ENCODE assay signal across 2 cellular contexts in the genomic region with DNA sequence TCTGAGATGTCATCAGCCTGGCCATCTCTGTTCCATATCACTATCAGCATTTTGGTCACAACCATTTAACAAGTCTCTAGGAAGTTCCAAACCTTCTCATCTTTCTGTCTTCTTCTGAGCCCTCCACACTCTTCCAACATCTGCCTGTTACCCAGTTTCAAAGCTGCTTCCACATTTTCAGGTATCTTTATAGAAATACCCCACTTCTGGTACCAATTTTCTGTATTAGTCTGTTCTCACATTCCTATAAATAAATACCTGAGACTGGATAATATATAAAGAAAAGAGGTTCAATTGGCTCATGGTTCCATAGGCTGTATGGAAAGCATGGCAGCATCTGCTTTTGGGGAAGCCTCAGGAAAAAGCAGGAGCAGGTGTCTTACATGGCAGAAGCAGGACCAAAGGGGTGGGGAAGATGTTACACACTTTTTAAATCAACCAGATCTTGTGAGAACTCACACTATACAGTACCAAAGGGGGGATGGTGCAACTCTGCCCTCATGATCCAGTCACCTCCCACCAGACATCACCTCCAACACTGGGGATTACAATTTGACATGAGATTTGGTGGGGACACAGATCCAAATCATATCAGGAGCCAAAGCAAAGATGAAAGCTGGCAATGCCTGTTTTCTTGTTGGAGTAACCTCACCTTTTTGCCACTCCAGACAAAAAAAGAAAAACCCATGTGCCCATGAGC.
TF ChIP-seq lines count a peak whose summit lies in the region.

No MANE protein-coding gene starts in this region.

TF ChIP-seq in K562, 482 proteins besides CTCF, POLR2A, EP300 and RAD21:
- TF ChIP-seq PPARD (CRISPR knock-in tag; IDR thresholded peaks at IDR 0.05): no peak
- peak; percentile 89 for TF ChIP-seq ZNF707 (CRISPR knock-in tag; conservative IDR thresholded peaks at IDR 0.05)
TF ChIP-seq in K562: peak in this region for 1.

TF ChIP-seq in endothelial cell of umbilical vein, 7 proteins besides CTCF, POLR2A, EP300 and RAD21:
- TF ChIP-seq FOS (IDR thresholded peaks at IDR 0.05; ENCODE audit: borderline replicate concordance, insufficient read depth, low read length): no peak
- no peak for TF ChIP-seq MYC (IDR thresholded peaks at IDR 0.05; ENCODE audit: low read depth, low read length)
- TF ChIP-seq JUN (IDR thresholded peaks at IDR 0.05; ENCODE audit: borderline replicate concordance, insufficient read depth, insufficient read length, low read depth): no peak
- TF ChIP-seq GATA2 (IDR thresholded peaks at IDR 0.05; ENCODE audit: insufficient read depth, insufficient read length, low read depth, low read length): no peak
- TF ChIP-seq, protein P1, sequence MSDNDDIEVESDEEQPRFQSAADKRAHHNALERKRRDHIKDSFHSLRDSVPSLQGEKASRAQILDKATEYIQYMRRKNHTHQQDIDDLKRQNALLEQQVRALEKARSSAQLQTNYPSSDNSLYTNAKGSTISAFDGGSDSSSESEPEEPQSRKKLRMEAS (IDR thresholded peaks at IDR 0.05; ENCODE audit: insufficient read depth, insufficient read length): no peak
- no peak for TF ChIP-seq POLR2AphosphoS5 (IDR thresholded peaks at IDR 0.05; ENCODE audit: insufficient read depth, low read depth, low read length)
- TF ChIP-seq EZH2 (IDR thresholded peaks at IDR 0.05; ENCODE audit: borderline replicate concordance, low read depth, low read length, severe bottlenecking): no peak
